11 cellular contexts compared by ENCODE assay signal in genomic region chr19:294341-294818, GRCh38. TPM values are rescaled to one million over a fixed set of nuclear protein-coding genes. Genes with fewer than 3 reads are reported as not detected.
DNase-seq lines count a peak whose midpoint lies in the region; ATAC-seq and TF ChIP-seq lines count a peak whose summit lies in the region.
"Had no signal": no experiment of that assay in that cellular context is flagged by ENCODE, and none has a peak within 500 bp of the region (broad histone marks: within the 10 kb centered on the region; RNA-seq: fewer than 3 reads in every experiment).

No MANE protein-coding gene starts in this region.

- H3K27me3 ChIP-seq in SJCRH30 (no peaks in the 10 kb centered on the region; the same call in 1 of the 2 replicates), iPS-15b (ENCODE audit: control insufficient read depth, insufficient read depth, low read length) (peaks cover 12% of the 10 kb centered on the region), body of pancreas (peaks cover 0 to 15% of the 10 kb centered on the region in 2 donors)

- H3K9ac ChIP-seq in iPS-15b (ENCODE audit: low read depth, low read length): peak overlapping the region; percentile 73

- H3K36me3 Mint-ChIP-seq in HFFc6 (ENCODE audit: low read depth): no peaks in the 10 kb centered on the region
- H3K36me3 Mint-ChIP-seq: naive B cell had no signal

- intact Hi-C loops in sciatic nerve (cut with DNase I): no loop called here
- intact Hi-C loops in body of pancreas (cut with DNase I): no loop called here

- H3K9me3 ChIP-seq in SJCRH30 (replicated peaks) (no peaks in the 10 kb centered on the region), iPS-15b (ENCODE audit: control insufficient read depth, insufficient read depth, low read length) (no peaks in the 10 kb centered on the region), body of pancreas (no peaks in the 10 kb centered on the region)

- H3K36me3 ChIP-seq in SJCRH30: no peaks in the 10 kb centered on the region
- no peaks in the 10 kb centered on the region for H3K36me3 ChIP-seq in iPS-15b (ENCODE audit: control insufficient read depth, insufficient read depth, low read length)
- no peaks in the 10 kb centered on the region for H3K36me3 ChIP-seq in body of pancreas (replicated peaks in 1 of 2; ENCODE audit: insufficient read depth in 1 of 2, low read depth in 2 of 2)

- ATAC-seq in sciatic nerve: peak; percentile 33
- ATAC-seq in body of pancreas: no peak

- H3K27ac ChIP-seq in SJCRH30 (no peak overlapping the region), body of pancreas (peak overlapping the region in 1 of 4 donors; percentile 17)

- no peak for TF ChIP-seq POLR2A in body of pancreas (IDR thresholded peaks at IDR 0.05)

- H3K9me3 Mint-ChIP-seq in HFFc6: no peaks in the 10 kb centered on the region
- H3K9me3 Mint-ChIP-seq: naive B cell had no signal

- TF ChIP-seq CTCF in HFFc6 (IDR thresholded peaks at IDR 0.05) (no peak), body of pancreas (IDR thresholded peaks at IDR 0.05) (no peak)

- 10 to 13% methylated on average over 8 to 24 of the region's 24 CpGs for WGBS in body of pancreas, 2 donors

- DNase-seq in EH (ENCODE audit: low read depth) (peak; percentile 42), SJCRH30 (peak; percentile 22 to 26), sciatic nerve (ENCODE audit: low spot score) (no peak), activated gamma-delta T cell treated with Interleukin-2 at 50 U/mL for 16 hours (no peak), foreskin melanocyte (no peak), HFFc6 (no peak), body of pancreas (no peak)
- DNase-seq: GOT3, naive B cell, NCI-H1092 had no signal

- H3K4me3 ChIP-seq in SJCRH30 (no peak overlapping the region), iPS-15b (ENCODE audit: low read depth, low read length) (peak overlapping the region; percentile 52), body of pancreas (no peak overlapping the region)

- H3K4me1 ChIP-seq in SJCRH30 (no peaks in the 10 kb centered on the region), iPS-15b (ENCODE audit: control insufficient read depth, insufficient read depth, low read length) (peaks cover 8% of the 10 kb centered on the region), body of pancreas (peaks cover 41% of the 10 kb centered on the region)

- H3K27me3 Mint-ChIP-seq in HFFc6 (ENCODE audit: insufficient read depth): peaks cover 16% of the 10 kb centered on the region

- H3K27ac Mint-ChIP-seq in HFFc6: no peak overlapping the region

- no peak overlapping the region for H3K4me3 Mint-ChIP-seq in HFFc6

- H3K4me1 Mint-ChIP-seq in HFFc6 (ENCODE audit: low read depth): peaks cover 13% of the 10 kb centered on the region

RNA-seq across cellular contexts. Expression of gene PLPP2, which starts 3.2 kb away (rescaled TPM):
- total RNA-seq in SJCRH30 (2014; rRNA removed; shearing (Covaris generic)): 0.04 TPM in 1 of 2 replicates, not detected in the other
- total RNA-seq in sciatic nerve: 8.6 TPM
- total RNA-seq in HFFc6 (2021; fragmentation: NEBNext Ultra II Directional; extraction: Animal tissue kit (Norgen Biotek cat#: 25700)): 10 to 100 TPM in 2 of 6 experiments, 1 to 10 TPM in 4; 3.5 to 15.0 (median 4.2) TPM
- total RNA-seq in body of pancreas: 10 to 100 TPM; 66.4 to 75.8 TPM

RNA-seq across cellular contexts. Expression of gene MIER2, which starts 50.2 kb away (rescaled TPM):
- 14.8 and 18.5 TPM in 2 replicates for total RNA-seq in SJCRH30 (2014; rRNA removed; shearing (Covaris generic))
- total RNA-seq in sciatic nerve (24.5 TPM), body of pancreas (1 to 10 TPM; 3.1 to 9.6 TPM)
- total RNA-seq in HFFc6 (2021; fragmentation: NEBNext Ultra II Directional; extraction: Animal tissue kit (Norgen Biotek cat#: 25700)): 10 to 100 TPM; 31.7 to 42.2 (median 33.4) TPM

Comparison
In these comparisons a context has a peak if more than half of its experiments do, and no peak if none do; other contexts are left out.
1. DNase-seq: peak in EH (single experiment) and SJCRH30 (2 of 2); none in sciatic nerve (single experiment), activated gamma-delta T cell treated with Interleukin-2 at 50 U/mL for 16 hours (single experiment), foreskin melanocyte (single experiment), HFFc6 (single experiment) and body of pancreas (0 of 4).